In the genomic region with DNA sequence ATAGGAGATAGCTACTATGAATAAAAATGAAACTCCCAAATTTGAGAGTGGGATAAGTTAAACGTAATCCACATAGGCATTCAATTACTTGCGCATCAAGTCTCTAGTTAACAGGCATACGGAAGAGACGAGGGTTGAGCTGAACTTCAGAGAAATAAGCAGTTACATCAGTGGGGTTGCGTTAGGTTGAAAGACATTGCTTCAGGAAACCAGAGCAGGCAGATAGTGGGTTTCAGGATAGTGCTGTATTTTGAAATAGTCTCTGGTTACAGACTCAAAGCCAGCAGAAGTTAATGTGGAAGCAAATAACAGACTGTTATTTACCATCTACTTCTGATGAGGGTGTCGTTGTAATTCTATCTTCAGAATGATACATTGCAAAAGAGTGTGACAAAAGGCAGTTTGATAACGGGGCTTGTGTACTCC, we compare ENCODE assay signal across 15 cellular contexts.
DNase-seq lines count a peak whose midpoint lies in the region; ATAC-seq and TF ChIP-seq lines count a peak whose summit lies in the region.
"Had no signal": no experiment of that assay in that cellular context is flagged by ENCODE, and none has a peak within 500 bp of the region (broad histone marks: within the 10 kb centered on the region; RNA-seq: fewer than 3 reads in every experiment).

No MANE protein-coding gene starts in this region.

- H2AFZ ChIP-seq in mammary epithelial cell (ENCODE audit: low read depth, low read length), result no peak overlapping the region

- H3K9me3 Mint-ChIP-seq in naive thymus-derived CD4-positive, alpha-beta T cell, result no peaks in the 10 kb centered on the region
- no peaks in the 10 kb centered on the region for H3K9me3 Mint-ChIP-seq in activated CD4-positive, alpha-beta memory T cell treated with anti-CD3 and anti-CD28 coated beads for 36 hours

- H3K36me3 ChIP-seq in endocrine pancreas (ENCODE audit: control insufficient read depth, insufficient read depth, low read length) (no peaks in the 10 kb centered on the region), mammary epithelial cell (ENCODE audit: insufficient read depth, low read length) (no peaks in the 10 kb centered on the region), stomach (no peaks in the 10 kb centered on the region)
- H3K36me3 ChIP-seq in naive thymus-derived CD4-positive, alpha-beta T cell (ENCODE audit: control insufficient read depth in 2 of 3, insufficient read depth in 3 of 3, low read length in 3 of 3), result no peaks in the 10 kb centered on the region
- H3K36me3 ChIP-seq: SJSA1, spleen had no signal

- 90% methylated on average over 7 of the region's 7 CpGs for WGBS in mammary epithelial cell (ENCODE audit: low coverage, missing lambda C conversion rate)
- 72 to 87% (median 78%) methylated on average over 7 of the region's 7 CpGs for WGBS in stomach, 5 donors

- dilution Hi-C loops in mammary epithelial cell (cut with HindIII; ENCODE audit: low sequenced_read_pairs), result no loop called here

- CTCF ChIA-PET in naive thymus-derived CD4-positive, alpha-beta T cell (lab: Charles Lee), result no interaction called here
- CTCF ChIA-PET in activated CD4-positive, alpha-beta memory T cell treated with anti-CD3 and anti-CD28 coated beads for 36 hours (lab: Charles Lee), result interaction anchor here (1.0 to 1.3 kb wide), 2 partner anchors 172 to 176 kb away, joined by 3 to 7 read pairs; no protein-coding TSS in a partner anchor
- CTCF ChIA-PET in mammary epithelial cell (lab: Charles Lee; ENCODE audit: low non-redundant PET), result no interaction called here

- POLR2A ChIA-PET in naive thymus-derived CD4-positive, alpha-beta T cell (lab: Charles Lee), result no interaction called here
- POLR2A ChIA-PET in activated CD4-positive, alpha-beta memory T cell treated with anti-CD3 and anti-CD28 coated beads for 36 hours (lab: Charles Lee), result no interaction called here

- TF ChIP-seq POLR2A in stomach (IDR thresholded peaks at IDR 0.05), result no peak

- no TSS peak for BruUV-seq in mammary epithelial cell (replicated peaks; lab: Mats Ljungman, UMichigan)

- no peak overlapping the region for H3K27ac ChIP-seq in naive thymus-derived CD4-positive, alpha-beta T cell (ENCODE audit: low read depth, low read length)
- H3K27ac ChIP-seq in mammary epithelial cell (ENCODE audit: insufficient read depth, low read depth, low read length) (no peak overlapping the region), stomach (peak overlapping the region in 1 of 5 donors; percentile 47)
- H3K27ac ChIP-seq: SJSA1 had no signal

- H3K9me3 ChIP-seq in endocrine pancreas (ENCODE audit: control insufficient read depth, low read length) (no peaks in the 10 kb centered on the region), mammary epithelial cell (replicated peaks; ENCODE audit: insufficient read depth, low read length) (no peaks in the 10 kb centered on the region), stomach (no peaks in the 10 kb centered on the region)
- no peaks in the 10 kb centered on the region for H3K9me3 ChIP-seq in naive thymus-derived CD4-positive, alpha-beta T cell (ENCODE audit: control insufficient read depth in 2 of 3, low read length in 3 of 3)
- H3K9me3 ChIP-seq: SJSA1, spleen had no signal

- no peak overlapping the region for H3K27ac Mint-ChIP-seq in naive thymus-derived CD4-positive, alpha-beta T cell
- H3K27ac Mint-ChIP-seq in activated CD4-positive, alpha-beta memory T cell treated with anti-CD3 and anti-CD28 coated beads for 36 hours, result no peak overlapping the region

- ATAC-seq in naive thymus-derived CD4-positive, alpha-beta T cell, result peak; percentile 45
- ATAC-seq: esophagus mucosa, HCT116 had no signal

- H3K4me2 ChIP-seq in mammary epithelial cell (ENCODE audit: insufficient read depth, low read depth, low read length), result no peak overlapping the region

- no peak for TF ChIP-seq EP300 in stomach (IDR thresholded peaks at IDR 0.05)

- H3K4me3 ChIP-seq in endocrine pancreas (ENCODE audit: control insufficient read depth, insufficient read depth, low read length), result peak overlapping the region; percentile 2
- H3K4me3 ChIP-seq in naive thymus-derived CD4-positive, alpha-beta T cell (ENCODE audit: low read length), result no peak overlapping the region
- H3K4me3 ChIP-seq in mammary epithelial cell (replicated peaks in 1 of 3; ENCODE audit: insufficient read depth in 1 of 3, low read depth in 2 of 3, low read length in 3 of 3), result no peak overlapping the region
- no peak overlapping the region for H3K4me3 ChIP-seq in stomach
- H3K4me3 ChIP-seq: SJSA1, spleen had no signal

- no peaks in the 10 kb centered on the region for H4K20me1 ChIP-seq in mammary epithelial cell (ENCODE audit: insufficient read depth, low read length)

- TF ChIP-seq CTCF in mammary epithelial cell (conservative IDR thresholded peaks at IDR 0.05 in 1 of 2, IDR thresholded peaks at IDR 0.05 in 1 of 2; ENCODE audit: extremely low read depth in 1 of 2, insufficient read depth in 1 of 2, low read depth in 1 of 2, low read length in 2 of 2) (no peak), stomach (IDR thresholded peaks at IDR 0.05) (no peak)

- H3K4me1 Mint-ChIP-seq in naive thymus-derived CD4-positive, alpha-beta T cell, result peaks cover 0 to 9% (median 0%) of the 10 kb centered on the region in 7 donors
- H3K4me1 Mint-ChIP-seq in activated CD4-positive, alpha-beta memory T cell treated with anti-CD3 and anti-CD28 coated beads for 36 hours (ENCODE audit: low read depth), result no peaks in the 10 kb centered on the region

- peaks cover 5 to 34% (median 12%) of the 10 kb centered on the region in 5 donors for H3K27me3 Mint-ChIP-seq in naive thymus-derived CD4-positive, alpha-beta T cell
- H3K27me3 Mint-ChIP-seq in activated CD4-positive, alpha-beta memory T cell treated with anti-CD3 and anti-CD28 coated beads for 36 hours, result peaks cover 11% of the 10 kb centered on the region

- no peak overlapping the region for H3K4me3 Mint-ChIP-seq in naive thymus-derived CD4-positive, alpha-beta T cell
- no peak overlapping the region for H3K4me3 Mint-ChIP-seq in activated CD4-positive, alpha-beta memory T cell treated with anti-CD3 and anti-CD28 coated beads for 36 hours

- H3K4me1 ChIP-seq in endocrine pancreas (ENCODE audit: control insufficient read depth, insufficient read depth, low read length) (peaks cover 18% of the 10 kb centered on the region), mammary epithelial cell (ENCODE audit: insufficient read depth, low read length) (no peaks in the 10 kb centered on the region), stomach (peaks cover 17 to 30% (median 24%) of the 10 kb centered on the region in 4 donors)
- no peaks in the 10 kb centered on the region for H3K4me1 ChIP-seq in naive thymus-derived CD4-positive, alpha-beta T cell (ENCODE audit: control insufficient read depth in 2 of 2, insufficient read depth in 2 of 2, low read length in 2 of 2)

- intact Hi-C loops in naive thymus-derived CD4-positive, alpha-beta T cell (cut with micrococcal nuclease), result no loop called here
- intact Hi-C loops in activated CD4-positive, alpha-beta memory T cell treated with anti-CD3 and anti-CD28 coated beads for 36 hours (cut with micrococcal nuclease), result no loop called here
- intact Hi-C loops in mammary epithelial cell (cut with micrococcal nuclease) (loop anchor here (10.0 kb wide), 1 partner anchor 475 kb away; no protein-coding TSS in a partner anchor), stomach (cut with DNase I; ENCODE audit: low total_unique reads) (no loop called here)

- no peaks in the 10 kb centered on the region for H3K79me2 ChIP-seq in mammary epithelial cell (ENCODE audit: insufficient read depth, low read length)

- H3K27me3 ChIP-seq in endocrine pancreas (ENCODE audit: control insufficient read depth, insufficient read depth, low read length) (no peaks in the 10 kb centered on the region), mammary epithelial cell (ENCODE audit: insufficient read depth, low read length) (no peaks in the 10 kb centered on the region), stomach (no peaks in the 10 kb centered on the region)
- no peaks in the 10 kb centered on the region for H3K27me3 ChIP-seq in naive thymus-derived CD4-positive, alpha-beta T cell (ENCODE audit: control insufficient read depth in 2 of 2, insufficient read depth in 2 of 2, low read length in 2 of 2)
- H3K27me3 ChIP-seq: SJSA1, spleen had no signal

- no peak overlapping the region for H3K9ac ChIP-seq in endocrine pancreas (ENCODE audit: control insufficient read depth, insufficient read depth, low read length)
- no peak overlapping the region for H3K9ac ChIP-seq in mammary epithelial cell (ENCODE audit: insufficient read depth, low read length)

- H3K36me3 Mint-ChIP-seq in naive thymus-derived CD4-positive, alpha-beta T cell, result no peaks in the 10 kb centered on the region
- H3K36me3 Mint-ChIP-seq in activated CD4-positive, alpha-beta memory T cell treated with anti-CD3 and anti-CD28 coated beads for 36 hours, result no peaks in the 10 kb centered on the region

- in situ Hi-C loops in mammary epithelial cell (cut with MboI; ENCODE audit: low sequenced_read_pairs in 2 of 2), result loop anchor here (25.0 kb wide), 2 partner anchors 323 to 473 kb away; no protein-coding TSS in a partner anchor

- DNase-seq in DMS 273 (lab: John Stamatoyannopoulos, UW; ENCODE audit: unreplicated experiment) (peak; percentile 54), MV-4-11 (lab: John Stamatoyannopoulos, UW) (peak; percentile 93), mammary epithelial cell (no peak), stomach (no peak), SHP77 (lab: John Stamatoyannopoulos, UW) (no peak)
- no peak for DNase-seq in naive thymus-derived CD4-positive, alpha-beta T cell
- DNase-seq in activated CD4-positive, alpha-beta memory T cell treated with anti-CD3 and anti-CD28 coated beads for 36 hours, result no peak
- DNase-seq: activated CD4-positive, alpha-beta T cell treated with anti-CD3 and anti-CD28 coated beads, Interleukin-2, amount 50 U/mL, for 48 hours; cortex of kidney; NCI-H1930; spleen had no signal

Comparison
In these comparisons a context has a peak if more than half of its experiments do, and no peak if none do; other contexts are left out.
1. DNase-seq: peak in DMS 273 (single experiment) and MV-4-11 (single experiment); none in naive thymus-derived CD4-positive, alpha-beta T cell (0 of 9), activated CD4-positive, alpha-beta memory T cell treated with anti-CD3 and anti-CD28 coated beads for 36 hours (single experiment), mammary epithelial cell (single experiment), stomach (single experiment) and SHP77 (0 of 2).